ENCODE assay signal across 11 cellular contexts in genomic region chr11:95700471-95700817, GRCh38.
A peak's percentile ranks its signal among the peaks of the same experiment; 100 is the strongest.
DNase-seq lines count a peak whose midpoint lies in the region; ATAC-seq and TF ChIP-seq lines count a peak whose summit lies in the region.
"Had no signal": no experiment of that assay in that cellular context is flagged by ENCODE, and none has a peak within 500 bp of the region (broad histone marks: within the 10 kb centered on the region; RNA-seq: fewer than 3 reads in every experiment).

No MANE protein-coding gene starts in this region.

- no peak overlapping the region for H3K4ac ChIP-seq in mesendoderm (ENCODE audit: low read depth, low read length)

- no peak overlapping the region for H4K8ac ChIP-seq in mesendoderm (ENCODE audit: low read depth, low read length)

- H3K4me3 ChIP-seq in KMS-11 (IDR thresholded peaks at IDR 0.05; ENCODE audit: insufficient read depth, low read depth, low read length) (no peak overlapping the region), mesendoderm (ENCODE audit: low read length) (no peak overlapping the region), breast epithelium (no peak overlapping the region)

- DNase-seq in mesendoderm = no peak
- no peak for DNase-seq in breast epithelium (ENCODE audit: low spot score in 2 of 2)
- DNase-seq in activated CD8-positive, alpha-beta memory T cell treated with anti-CD3 and anti-CD28 coated beads, Interleukin-2, amount 50 U/mL, for 48 hours = no peak
- no peak for DNase-seq in NCI-H1048 (lab: John Stamatoyannopoulos, UW)
- DNase-seq: EL, NCI-H748 treated with DMSO at 0.1 percent for 48 hours had no signal

- no peak overlapping the region for H2BK120ac ChIP-seq in mesendoderm (ENCODE audit: low read depth, low read length)

- peaks cover 39% of the 10 kb centered on the region for H3K4me1 ChIP-seq in KMS-11 (ENCODE audit: low read depth, poor library complexity, severe bottlenecking)
- no peaks in the 10 kb centered on the region for H3K4me1 ChIP-seq in mesendoderm (ENCODE audit: control insufficient read depth, low read depth, low read length)
- H3K4me1 ChIP-seq in breast epithelium = peaks cover 0 to 2% of the 10 kb centered on the region in 2 donors

- peak overlapping the region; percentile 50 for H4K5ac ChIP-seq in mesendoderm (ENCODE audit: low read length)

- no peaks in the 10 kb centered on the region for H4K20me1 ChIP-seq in KMS-11 (ENCODE audit: insufficient read depth)

- H3K27me3 ChIP-seq in KMS-11 (ENCODE audit: insufficient read depth, low read depth) (no peaks in the 10 kb centered on the region), mesendoderm (ENCODE audit: insufficient read depth, low read length, poor library complexity) (no peaks in the 10 kb centered on the region), breast epithelium (no peaks in the 10 kb centered on the region)

- peak overlapping the region; percentile 17; the same call in 1 of the 2 replicates for H2AFZ ChIP-seq in KMS-11 (ENCODE audit: low read depth)

- WGBS in mesendoderm (ENCODE audit: extremely low coverage, insufficient coverage, low lambda C conversion rate) = no CpG with 5 or more reads among the region's 6 CpGs

- no peak overlapping the region for H3K56ac ChIP-seq in mesendoderm (ENCODE audit: low read length)

- H2AK5ac ChIP-seq in mesendoderm (ENCODE audit: low read length) = no peak overlapping the region

- H3K4me2 ChIP-seq in KMS-11 (peak overlapping the region; percentile 62), mesendoderm (ENCODE audit: low read length) (no peak overlapping the region)

- no peak overlapping the region for H2BK15ac ChIP-seq in mesendoderm (replicated peaks; ENCODE audit: low read depth)

- no peaks in the 10 kb centered on the region for H3K9me3 ChIP-seq in breast epithelium

- H2BK5ac ChIP-seq in mesendoderm (ENCODE audit: low read length) = no peak overlapping the region

- H3K36me3 ChIP-seq in KMS-11 (ENCODE audit: insufficient read depth) (no peaks in the 10 kb centered on the region), mesendoderm (ENCODE audit: control insufficient read depth, insufficient read depth, low read length) (no peaks in the 10 kb centered on the region), breast epithelium (no peaks in the 10 kb centered on the region)

- H3K23ac ChIP-seq in mesendoderm (ENCODE audit: low read length) = no peak overlapping the region

- no peak for TF ChIP-seq CTCF in KMS-11 (conservative IDR thresholded peaks at IDR 0.05; ENCODE audit: low read depth, low read length)
- no peak for TF ChIP-seq CTCF in breast epithelium (IDR thresholded peaks at IDR 0.05)

- H3K27ac ChIP-seq in KMS-11 = peak overlapping the region; percentile 36
- no peak overlapping the region for H3K27ac ChIP-seq in mesendoderm (ENCODE audit: low read depth, low read length)
- peak overlapping the region in 1 of 2 donors; percentile 29 for H3K27ac ChIP-seq in breast epithelium
- H3K27ac ChIP-seq: epithelial cell of prostate had no signal

- no peaks in the 10 kb centered on the region for H3K79me1 ChIP-seq in mesendoderm (ENCODE audit: low read length)

- no peak overlapping the region for H3K18ac ChIP-seq in mesendoderm (ENCODE audit: low read length)

- ATAC-seq in GM18502 (IDR thresholded peaks at IDR 0.05; ENCODE audit: poor library complexity, unreplicated experiment) (peak; percentile 52), GM21619 (IDR thresholded peaks at IDR 0.05; ENCODE audit: unreplicated experiment) (peak; percentile 31), SK-N-SH treated with all-trans-retinoic acid at 6 μM for 48 hours (no peak)

- H3K9ac ChIP-seq in KMS-11 (peak overlapping the region; percentile 12; the same call in 1 of the 2 replicates), mesendoderm (ENCODE audit: low read length) (no peak overlapping the region)

- H3K79me2 ChIP-seq in KMS-11 (ENCODE audit: insufficient read depth, low read depth) = no peaks in the 10 kb centered on the region
- H3K79me2 ChIP-seq in mesendoderm (ENCODE audit: control insufficient read depth, insufficient read depth, low read length) = no peaks in the 10 kb centered on the region

- intact Hi-C loops in breast epithelium (cut with DNase I; ENCODE audit: low total_unique reads) = loop anchor here (10.0 kb wide), 1 partner anchor 546 kb away; no protein-coding TSS in a partner anchor

- TF ChIP-seq POLR2A in breast epithelium (IDR thresholded peaks at IDR 0.05) = no peak

TF ChIP-seq in SK-N-SH treated with all-trans-retinoic acid at 6 μM for 48 hours, 23 proteins besides CTCF, POLR2A, EP300 and RAD21:
- TF ChIP-seq PATZ1 (CRISPR knock-in tag; IDR thresholded peaks at IDR 0.05; ENCODE audit: borderline replicate concordance) (no peak), OSR1 (CRISPR knock-in tag; IDR thresholded peaks at IDR 0.05) (no peak), GLIS3 (CRISPR knock-in tag; IDR thresholded peaks at IDR 0.05) (no peak), TCF4 (CRISPR knock-in tag; IDR thresholded peaks at IDR 0.05; ENCODE audit: borderline replicate concordance) (no peak), ZC3H10 (CRISPR knock-in tag; IDR thresholded peaks at IDR 0.05) (no peak), SNAI2 (CRISPR knock-in tag; IDR thresholded peaks at IDR 0.05) (no peak), POU6F1 (CRISPR knock-in tag; IDR thresholded peaks at IDR 0.05; ENCODE audit: borderline replicate concordance, low read depth) (no peak), ZNF565 (CRISPR knock-in tag; conservative IDR thresholded peaks at IDR 0.05; ENCODE audit: low read depth) (no peak), ESRRG (CRISPR knock-in tag; IDR thresholded peaks at IDR 0.05) (no peak), ARNTL (CRISPR knock-in tag; IDR thresholded peaks at IDR 0.05; ENCODE audit: borderline replicate concordance, low read depth) (no peak)
